Comparison of ENCODE assay signal across 8 cellular contexts in genomic region chr2:152718047-152718908, GRCh38. TPM values are rescaled to one million over a fixed set of nuclear protein-coding genes. Genes with fewer than 3 reads are reported as not detected.
DNase-seq lines count a peak whose midpoint lies in the region; ATAC-seq and TF ChIP-seq lines count a peak whose summit lies in the region.

Gene ARL6IP6 (plus strand): TSS chr2:152718620. CDS start chr2:152718625, 5 bp downstream.

- peak within 1 kb of the TSS; percentile 84 for H3K4me2 ChIP-seq in SK-N-SH

- H3F3A ChIP-seq in SK-N-SH (replicated peaks; ENCODE audit: insufficient read depth), result peaks cover 4% of the 10 kb centered on the region

- POLR2A ChIA-PET in GM10248 (lab: Yijun Ruan, JAX), result interaction anchor here (0.6 to 1.0 kb wide), 4 partner anchors 11 to 112 kb away, joined by 3 to 7 read pairs (median 4); no protein-coding TSS in a partner anchor
- POLR2A ChIA-PET in SK-N-SH (lab: Yijun Ruan, JAX), result no interaction called here

- CTCF ChIA-PET in GM10248 (lab: Yijun Ruan, JAX) (interaction anchor here (1.3 to 2.6 kb wide), 3 partner anchors 8 to 529 kb away, joined by 3 to 12 read pairs (median 3); no protein-coding TSS in a partner anchor), SK-N-SH (lab: Yijun Ruan, JAX) (interaction anchor here (2.5 kb wide), 1 partner anchor 24 kb away, joined by 9 read pairs; no protein-coding TSS in a partner anchor)

- no peak for TF ChIP-seq RAD21 in SK-N-SH (IDR thresholded peaks at IDR 0.05; ENCODE audit: low read length)

- H3K36me3 ChIP-seq in SK-N-SH (replicated peaks in 1 of 2; ENCODE audit: control insufficient read depth in 1 of 2, insufficient read depth in 2 of 2, low read length in 1 of 2), result peaks cover 29 to 37% of the 10 kb centered on the region in 2 experiments
- peaks cover 0 to 19% of the 10 kb centered on the region in 2 donors for H3K36me3 ChIP-seq in gastroesophageal sphincter

- H2AFZ ChIP-seq in SK-N-SH (ENCODE audit: low read depth), result peak within 1 kb of the TSS; percentile 88

- WGBS in SK-N-SH (ENCODE audit: low lambda C conversion rate), result 2% methylated on average over 19 of the region's 88 CpGs
- WGBS in gastroesophageal sphincter (ENCODE audit: low coverage in 1 of 2), 2 donors, result 0 to 1% methylated on average over 5 to 48 of the region's 88 CpGs

- H3K27me3 ChIP-seq in SK-N-SH (ENCODE audit: insufficient read depth) (no peaks in the 10 kb centered on the region), gastroesophageal sphincter (no peaks in the 10 kb centered on the region)

- H3K9me3 ChIP-seq in SK-N-SH, result no peaks in the 10 kb centered on the region
- no peaks in the 10 kb centered on the region for H3K9me3 ChIP-seq in gastroesophageal sphincter

- H3K4me3 ChIP-seq in SK-N-SH (ENCODE audit: low read depth in 2 of 2, low read length in 1 of 2) (peak within 1 kb of the TSS; percentile 97), gastroesophageal sphincter (peak within 1 kb of the TSS; percentile 82 to 87)

- H3K4me1 ChIP-seq in SK-N-SH (ENCODE audit: control insufficient read depth in 1 of 2, insufficient read depth in 2 of 2, low read depth in 1 of 2, low read length in 1 of 2), result peaks cover 8 to 11% of the 10 kb centered on the region in 2 experiments; a peak in 3 of 4 replicates
- H3K4me1 ChIP-seq in gastroesophageal sphincter, result peaks cover 3 to 64% (median 12%) of the 10 kb centered on the region in 3 donors

- TF ChIP-seq EP300 in SK-N-SH (IDR thresholded peaks at IDR 0.05; ENCODE audit: borderline replicate concordance in 1 of 2, low read depth in 1 of 2, low read length in 1 of 2) (peak in 1 of 2 experiments; percentile 60; a peak in 1 of 4 replicates), gastroesophageal sphincter (IDR thresholded peaks at IDR 0.05) (no peak)

- TF ChIP-seq POLR2A in gastroesophageal sphincter (IDR thresholded peaks at IDR 0.05), result peak; percentile 63 to 66

- DNase-seq in GM10248 (ENCODE audit: extremely low spot score) (peak; percentile 89), NCI-H1092 (lab: John Stamatoyannopoulos, UW) (peak; percentile 79), SK-N-SH (peak; percentile 90), non-pigmented ciliary epithelial cell (ENCODE audit: low read depth) (peak; percentile 40), substantia nigra (lab: John Stamatoyannopoulos, UW) (peak; percentile 75 to 100 (median 94))
- peak; percentile 95 for DNase-seq in activated naive CD4-positive, alpha-beta T cell treated with anti-CD3 and anti-CD28 coated beads, Interleukin-2, amount 50 U/mL, for 16 hours

- H3K79me2 ChIP-seq in SK-N-SH (ENCODE audit: insufficient read depth), result peaks cover 85% of the 10 kb centered on the region

- peaks cover 32% of the 10 kb centered on the region for H4K20me1 ChIP-seq in SK-N-SH (ENCODE audit: insufficient read depth)

- peak within 1 kb of the TSS; percentile 96 for H3K9ac ChIP-seq in SK-N-SH

- no peaks in the 10 kb centered on the region for H3K9me2 ChIP-seq in SK-N-SH

- TF ChIP-seq CTCF in GM10248 (IDR thresholded peaks at IDR 0.05; ENCODE audit: control extremely low read depth, extremely low read depth, low read depth, missing control alignments), result no peak
- no peak for TF ChIP-seq CTCF in SK-N-SH (IDR thresholded peaks at IDR 0.05)
- no peak for TF ChIP-seq CTCF in gastroesophageal sphincter (IDR thresholded peaks at IDR 0.05)

- H3K27ac ChIP-seq in SK-N-SH (ENCODE audit: low read depth in 2 of 2, low read length in 1 of 2), result peak within 1 kb of the TSS; percentile 95 to 98
- H3K27ac ChIP-seq in gastroesophageal sphincter, result peak within 1 kb of the TSS; percentile 88 to 99 (median 97)
- H3K27ac ChIP-seq in substantia nigra (ENCODE audit: low read depth, low read length, poor library complexity, severe bottlenecking), result peak within 1 kb of the TSS; percentile 97

- ATAC-seq in HG02610 (IDR thresholded peaks at IDR 0.05; ENCODE audit: unreplicated experiment) (peak; percentile 75), gastroesophageal sphincter (peak; percentile 86)

TF ChIP-seq in SK-N-SH, 30 proteins besides CTCF, POLR2A, EP300 and RAD21 (continues in another document):
- TF ChIP-seq, protein P1, sequence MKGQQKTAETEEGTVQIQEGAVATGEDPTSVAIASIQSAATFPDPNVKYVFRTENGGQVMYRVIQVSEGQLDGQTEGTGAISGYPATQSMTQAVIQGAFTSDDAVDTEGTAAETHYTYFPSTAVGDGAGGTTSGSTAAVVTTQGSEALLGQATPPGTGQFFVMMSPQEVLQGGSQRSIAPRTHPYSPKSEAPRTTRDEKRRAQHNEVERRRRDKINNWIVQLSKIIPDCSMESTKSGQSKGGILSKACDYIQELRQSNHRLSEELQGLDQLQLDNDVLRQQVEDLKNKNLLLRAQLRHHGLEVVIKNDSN (IDR thresholded peaks at IDR 0.05; ENCODE audit: borderline replicate concordance, low read depth), result no peak
- TF ChIP-seq FOXM1 (IDR thresholded peaks at IDR 0.05; ENCODE audit: low read depth) (0 out of 2 replicates have a peak, but pooled peaks have one; percentile 54), IRF3 (IDR thresholded peaks at IDR 0.05; ENCODE audit: low read depth, low read length) (peak; percentile 32; the same call in 1 of the 2 replicates), GABPA (IDR thresholded peaks at IDR 0.05; ENCODE audit: low read depth) (no peak), RFX5 (IDR thresholded peaks at IDR 0.05; ENCODE audit: low read length) (no peak), MEF2A (IDR thresholded peaks at IDR 0.05; ENCODE audit: borderline replicate concordance, low read depth) (no peak), FOXJ3 (CRISPR knock-in tag; IDR thresholded peaks at IDR 0.05) (no peak), PBX3 (IDR thresholded peaks at IDR 0.05) (peak; percentile 31), SIN3A (IDR thresholded peaks at IDR 0.05; ENCODE audit: borderline replicate concordance, low read depth, low read length) (peak; percentile 82; the same call in 1 of the 2 replicates), YY1 (IDR thresholded peaks at IDR 0.05; ENCODE audit: low read depth) (peak; percentile 77), POLR2AphosphoS5 (IDR thresholded peaks at IDR 0.05; ENCODE audit: low read depth, low read length) (peak; percentile 89), FOSL2 (IDR thresholded peaks at IDR 0.05; ENCODE audit: borderline replicate concordance, low read depth) (no peak), USF2 (IDR thresholded peaks at IDR 0.05; ENCODE audit: borderline replicate concordance, low read depth, low read length) (0 out of 2 replicates have a peak, but pooled peaks have one; percentile 8), NFIC (IDR thresholded peaks at IDR 0.05; ENCODE audit: borderline replicate concordance) (no peak), CHD2 (IDR thresholded peaks at IDR 0.05; ENCODE audit: low read length, partially characterized antibody) (no peak), MAX (IDR thresholded peaks at IDR 0.05; ENCODE audit: low read depth) (peak; percentile 55), RCOR1 (IDR thresholded peaks at IDR 0.05; ENCODE audit: low read length) (no peak), TAF1 (IDR thresholded peaks at IDR 0.05; ENCODE audit: borderline replicate concordance, low read depth, low read length) (peak; percentile 88; the same call in 1 of the 2 replicates), TEAD4 (IDR thresholded peaks at IDR 0.05; ENCODE audit: borderline replicate concordance, insufficient read depth) (0 out of 2 replicates have a peak, but pooled peaks have one; percentile 9), MXI1 (IDR thresholded peaks at IDR 0.05; ENCODE audit: low read depth, low read length) (peak; percentile 88), TCF12 (IDR thresholded peaks at IDR 0.05) (no peak), RXRA (IDR thresholded peaks at IDR 0.05; ENCODE audit: borderline replicate concordance, low read depth) (no peak), JUND (IDR thresholded peaks at IDR 0.05) (peak; percentile 40; the same call in 1 of the 2 replicates), SMC3 (IDR thresholded peaks at IDR 0.05; ENCODE audit: low read depth, low read length) (no peak), GATA2 (CRISPR knock-in tag; IDR thresholded peaks at IDR 0.05) (no peak)

RNA-seq across cellular contexts. Expression of gene ARL6IP6, which starts in this region (rescaled TPM):
- 25.8 and 31.6 TPM in 2 replicates for polyA plus RNA-seq in SK-N-SH (2012; rRNA removed)
- 33.2 and 39.0 TPM in 2 replicates for polyA plus RNA-seq in SK-N-SH (2012; cell fraction: cytosol; rRNA removed)
- polyA plus RNA-seq in SK-N-SH (2012; cell fraction: nucleus; rRNA removed), result 18.3 and 27.6 TPM in 2 replicates
- 10 to 100 TPM in 1 of 4 donors, 1 to 10 TPM in 3; 7.0 to 14.0 (median 7.9) TPM for total RNA-seq in gastroesophageal sphincter

Comparison
In these comparisons a context has a peak if more than half of its experiments do, and no peak if none do; other contexts are left out.
1. Peak in every context shown above with its lines: DNase-seq, ATAC-seq, H3K4me3 ChIP-seq and H3K27ac ChIP-seq.
2. DNase-seq: peak in every context shown above with its lines; median percentile 95 in activated naive CD4-positive, alpha-beta T cell treated with anti-CD3 and anti-CD28 coated beads, Interleukin-2, amount 50 U/mL, for 16 hours; 94 in substantia nigra; 90 in SK-N-SH; 89 in GM10248; 79 in NCI-H1092; 40 in non-pigmented ciliary epithelial cell.